8 cellular contexts compared by ENCODE assay signal in the genomic region with DNA sequence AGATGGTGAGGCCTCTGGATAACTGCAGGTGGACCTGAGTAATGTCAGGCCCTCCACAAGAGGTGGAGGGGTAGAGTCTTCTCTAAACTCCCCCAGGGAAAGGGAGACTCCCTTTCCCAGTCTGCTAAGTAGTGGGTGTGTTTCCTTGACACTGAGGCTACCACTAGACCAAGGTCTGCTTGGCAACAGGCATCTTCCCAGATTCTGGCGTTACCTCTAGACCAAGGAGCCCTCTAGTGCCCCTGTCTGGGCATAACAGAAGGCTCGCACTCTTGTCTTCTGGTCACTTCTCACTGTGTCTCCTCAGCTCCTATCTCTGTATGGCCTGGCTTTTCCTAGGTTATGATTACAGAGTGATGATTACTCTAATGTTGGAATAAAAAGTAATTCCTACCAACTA.
DNase-seq lines count a peak whose midpoint lies in the region; FAIRE-seq and TF ChIP-seq lines count a peak whose summit lies in the region.
"Not testable (repeated sequence)": the region's sequence is repeated elsewhere in the genome, so short reads cannot be mapped to it uniquely, and the experiment has no call there.

No MANE protein-coding gene starts in this region.

- not testable (repeated sequence) for H3K27ac ChIP-seq in WERI-Rb-1

- H3K27me3 ChIP-seq in WERI-Rb-1 (ENCODE audit: insufficient read depth, low read depth, severe bottlenecking), result not testable (repeated sequence)

- peak; percentile 91 for FAIRE-seq in G401.6 (lab: Jason Lieb, UNC)

- H3K36me3 ChIP-seq in WERI-Rb-1, result not testable (repeated sequence)

- not testable (repeated sequence) for H3K4me3 ChIP-seq in WERI-Rb-1 (ENCODE audit: low read depth, low read length); retinal pigment epithelial cell (ENCODE audit: low read length)

- DNase-seq in AG09319 (ENCODE audit: extremely low read depth, low read depth), result peak; percentile 23
- DNase-seq in HK-2 (ENCODE audit: unreplicated experiment), result peak; percentile 41
- DNase-seq in NCI-H226, result peak; percentile 70
- DNase-seq in WERI-Rb-1; retinal pigment epithelial cell (ENCODE audit: low read depth): not testable (repeated sequence)
- DNase-seq in dedifferentiated amniotic fluid mesenchymal stem cell (ENCODE audit: extremely low spot score), result peak; percentile 36
- DNase-seq in glomerular visceral epithelial cell (ENCODE audit: extremely low spot score), result peak; percentile 53

- not testable (repeated sequence) for H3K9me3 ChIP-seq in WERI-Rb-1 (ENCODE audit: severe bottlenecking)

- TF ChIP-seq CTCF in AG09319 (IDR thresholded peaks at IDR 0.05; ENCODE audit: low read depth, low read length) (peak; percentile 48), WERI-Rb-1 (IDR thresholded peaks at IDR 0.05; ENCODE audit: low read depth, low read length) (peak; percentile 37), retinal pigment epithelial cell (conservative IDR thresholded peaks at IDR 0.05; ENCODE audit: low read depth, low read length) (peak; percentile 59)
